ENCODE assay signal across 16 cellular contexts in the genomic region with DNA sequence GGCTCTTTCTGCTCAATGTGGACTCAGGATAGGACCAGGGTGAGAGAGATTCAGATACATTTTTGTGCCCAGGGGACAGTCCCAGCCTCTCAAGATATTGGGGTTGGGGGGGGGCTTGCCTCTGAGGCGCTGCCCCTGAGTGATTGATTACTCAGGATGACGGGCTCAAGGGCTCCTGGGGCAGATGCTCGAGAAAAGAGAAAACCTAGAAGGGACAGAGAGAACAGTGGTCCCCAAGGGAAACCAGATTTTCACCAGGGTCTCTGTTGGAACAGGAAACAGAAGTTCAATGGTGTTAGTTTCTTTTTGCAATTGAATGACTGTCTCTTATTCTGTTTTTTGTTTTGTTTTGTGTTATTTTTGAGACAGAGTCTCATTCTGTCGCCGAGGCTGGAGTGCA.
"Had no signal": no experiment of that assay in that cellular context is flagged by ENCODE, and none has a peak within 500 bp of the region (broad histone marks: within the 10 kb centered on the region; RNA-seq: fewer than 3 reads in every experiment).

No MANE protein-coding gene starts in this region.

- H3K36me3 ChIP-seq: gastroesophageal sphincter, lower lobe of right lung, pancreas, sigmoid colon, stomach had no signal

- H3K27ac ChIP-seq: gastroesophageal sphincter, lower lobe of right lung, pancreas had no signal

- H3K4me3 ChIP-seq: gastroesophageal sphincter, lower lobe of right lung, pancreas, sigmoid colon, stomach had no signal

- ATAC-seq: gastroesophageal sphincter, left colon, lower lobe of right lung, pancreas had no signal

- DNase-seq: activated CD4-positive, alpha-beta T cell treated with anti-CD3 and anti-CD28 coated beads, Interleukin-2, amount 10 ng/mL, durations not matched to agents 7 days and 5 days; activated CD8-positive, alpha-beta memory T cell treated with anti-CD3 and anti-CD28 coated beads, Interleukin-2, amount 50 U/mL, for 48 hours; activated gamma-delta T cell treated with Interleukin-2 at 50 U/mL for 16 hours; activated naive CD8-positive, alpha-beta T cell treated with anti-CD3 and anti-CD28 coated beads, Interleukin-2, amount 10 ng/mL, durations not matched to agents 7 days and 5 days; aorta; erythroblast; left colon; lower lobe of right lung; midbrain; pancreas; sigmoid colon; stimulated activated CD4-positive, alpha-beta T cell treated with anti-CD3 and anti-CD28 coated beads, Interleukin-12 subunit alpha, Interleukin-12 subunit beta, amount 100 ng/mL, for 4 hours; stimulated activated CD4-positive, alpha-beta T cell treated with anti-CD3 and anti-CD28 coated beads, Interleukin-2, amount 100 ng/mL, for 24 hours; stomach; T-helper 9 cell had no signal

- H3K27me3 ChIP-seq: gastroesophageal sphincter, pancreas, sigmoid colon had no signal
